ENCODE assay signal across 21 cellular contexts in genomic region chr9:36448017-36448416, GRCh38. TPM values are rescaled to one million over a fixed set of nuclear protein-coding genes. Genes with fewer than 3 reads are reported as not detected.
DNase-seq lines count a peak whose midpoint lies in the region; ATAC-seq and TF ChIP-seq lines count a peak whose summit lies in the region.
"Had no signal": no experiment of that assay in that cellular context is flagged by ENCODE, and none has a peak within 500 bp of the region (broad histone marks: within the 10 kb centered on the region; RNA-seq: fewer than 3 reads in every experiment).

No MANE protein-coding gene starts in this region.

- peak overlapping the region; percentile 32 for H3K27ac Mint-ChIP-seq in central memory CD8-positive, alpha-beta T cell (ENCODE audit: low read depth)
- peak overlapping the region; percentile 41 for H3K27ac Mint-ChIP-seq in memory B cell

- H3K36me3 ChIP-seq in cardiac muscle cell (no peaks in the 10 kb centered on the region), lower lobe of right lung (no peaks in the 10 kb centered on the region)

- H3K4me1 ChIP-seq in cardiac muscle cell (ENCODE audit: low read depth), result peaks cover 21% of the 10 kb centered on the region
- peaks cover 3% of the 10 kb centered on the region for H3K4me1 ChIP-seq in lower lobe of right lung

- peaks cover 41% of the 10 kb centered on the region for H3K4me1 Mint-ChIP-seq in central memory CD8-positive, alpha-beta T cell
- H3K4me1 Mint-ChIP-seq in memory B cell, result peaks cover 18% of the 10 kb centered on the region

- no peak overlapping the region for H3K4me3 Mint-ChIP-seq in central memory CD8-positive, alpha-beta T cell
- H3K4me3 Mint-ChIP-seq in memory B cell, result no peak overlapping the region

- TF ChIP-seq CTCF in cardiac muscle cell (IDR thresholded peaks at IDR 0.05; ENCODE audit: low read depth, low read length), result no peak
- TF ChIP-seq CTCF in lower lobe of right lung (IDR thresholded peaks at IDR 0.05), result no peak

- no peak for ATAC-seq in central memory CD8-positive, alpha-beta T cell (replicated peaks; ENCODE audit: extremely low read depth, poor library complexity, severe bottlenecking)
- no peak for ATAC-seq in memory B cell (ENCODE audit: low read depth)
- ATAC-seq in lower lobe of right lung, result no peak
- ATAC-seq: PC-3 had no signal

- H3K36me3 Mint-ChIP-seq in central memory CD8-positive, alpha-beta T cell (ENCODE audit: insufficient read depth), result peaks cover 7% of the 10 kb centered on the region
- peaks cover 8% of the 10 kb centered on the region for H3K36me3 Mint-ChIP-seq in memory B cell

- H3K27ac ChIP-seq in cardiac muscle cell, result peak overlapping the region; percentile 63
- H3K27ac ChIP-seq in lower lobe of right lung, result no peak overlapping the region
- H3K27ac ChIP-seq: 22Rv1 had no signal

- H3K4me3 ChIP-seq in cardiac muscle cell (no peak overlapping the region), lower lobe of right lung (no peak overlapping the region)

- intact Hi-C loops in cardiac septum (cut with DNase I) (loop anchor here (5.0 kb wide), 1 partner anchor 41 kb away; no protein-coding TSS in a partner anchor), lower lobe of right lung (cut with DNase I) (no loop called here)

- H3K27me3 ChIP-seq in cardiac muscle cell (no peaks in the 10 kb centered on the region), lower lobe of right lung (ENCODE audit: low read depth) (no peaks in the 10 kb centered on the region)

- no peaks in the 10 kb centered on the region for H3K9me3 ChIP-seq in cardiac muscle cell (ENCODE audit: low read depth)
- no peaks in the 10 kb centered on the region for H3K9me3 ChIP-seq in lower lobe of right lung

- H3K27me3 Mint-ChIP-seq in central memory CD8-positive, alpha-beta T cell, result no peaks in the 10 kb centered on the region
- H3K27me3 Mint-ChIP-seq in memory B cell, result no peaks in the 10 kb centered on the region

- DNase-seq in cardiac muscle cell (ENCODE audit: low read depth in 1 of 2, low spot score in 1 of 2), result no peak
- no peak for DNase-seq in cardiac septum (ENCODE audit: low spot score)
- no peak for DNase-seq in central memory CD8-positive, alpha-beta T cell (ENCODE audit: low spot score in 2 of 2)
- DNase-seq in memory B cell (ENCODE audit: low spot score in 2 of 2), result no peak
- no peak for DNase-seq in AG08396 (ENCODE audit: low spot score)
- no peak for DNase-seq in mucosa of gallbladder (ENCODE audit: low spot score)
- no peak for DNase-seq in SW480 (ENCODE audit: low spot score)
- DNase-seq in lower lobe of right lung, result no peak
- DNase-seq: Calu3, DMS79 treated with DMSO at 0.1 percent for 48 hours, GF-D8, Kasumi-1, NCI-H1092 treated with DMSO at 0.1 percent for 48 hours, NCI-H1436, NCI-H187, NCI-H2081 treated with DMSO at 0.1 percent for 48 hours, NCI-H2171, NCI-H524, NCI-H774, PC-3 had no signal

- no peaks in the 10 kb centered on the region for H3K9me3 Mint-ChIP-seq in central memory CD8-positive, alpha-beta T cell
- no peaks in the 10 kb centered on the region for H3K9me3 Mint-ChIP-seq in memory B cell

RNA-seq across cellular contexts. Expression of gene RNF38, which starts 47.9 kb away (rescaled TPM):
- total RNA-seq in cardiac muscle cell (18.6 and 26.3 TPM in 2 replicates), cardiac septum (41.2 TPM), mucosa of gallbladder (49.7 TPM), lower lobe of right lung (48.9 TPM)
- polyA plus RNA-seq in cardiac muscle cell, result 20.1 and 34.5 TPM in 2 replicates
